ENCODE assay signal across 8 cellular contexts in genomic region chr19:2546128-2547032, GRCh38.
DNase-seq lines count a peak whose midpoint lies in the region; ATAC-seq, FAIRE-seq and TF ChIP-seq lines count a peak whose summit lies in the region.
"Had no signal": no experiment of that assay in that cellular context is flagged by ENCODE, and none has a peak within 500 bp of the region (broad histone marks: within the 10 kb centered on the region; RNA-seq: fewer than 3 reads in every experiment).

No MANE protein-coding gene starts in this region.

- no peak overlapping the region for H3K23ac ChIP-seq in H1 (ENCODE audit: insufficient read length)

- H3K27ac Mint-ChIP-seq in mesothelial cell of epicardium, result peak overlapping the region; percentile 91

- no peak for TF ChIP-seq RAD21 in H1 (IDR thresholded peaks at IDR 0.05 in 1 of 2, conservative IDR thresholded peaks at IDR 0.05 in 1 of 2; ENCODE audit: low read depth in 2 of 2, low read length in 2 of 2)

- TF ChIP-seq CTCF in Panc1 (IDR thresholded peaks at IDR 0.05), result no peak
- no peak for TF ChIP-seq CTCF in H1 (IDR thresholded peaks at IDR 0.05; ENCODE audit: control extremely low read depth in 1 of 3, insufficient read depth in 1 of 3, low read depth in 1 of 3, low read length in 3 of 3)
- TF ChIP-seq CTCF in mesothelial cell of epicardium (IDR thresholded peaks at IDR 0.05; ENCODE audit: unreplicated experiment), result no peak
- TF ChIP-seq CTCF in tibial nerve (IDR thresholded peaks at IDR 0.05), result peak in 1 of 5 experiments; percentile 11

- H3K4me3 ChIP-seq in Panc1 (ENCODE audit: low read depth in 2 of 2, low read length in 2 of 2), result 0 out of 4 replicates have a peak overlapping the region, but pooled peaks of 1 of the 2 experiments have one; percentile 6
- no peak overlapping the region for H3K4me3 ChIP-seq in H1 (ENCODE audit: extremely low read depth in 1 of 4, insufficient read depth in 2 of 4, low read depth in 3 of 4, low read length in 4 of 4)
- H3K4me3 ChIP-seq in tibial nerve, result peak overlapping the region in 1 of 4 donors; percentile 27

- no peak overlapping the region for H2AFZ ChIP-seq in H1 (ENCODE audit: low read length)

- H3K9me3 Mint-ChIP-seq in mesothelial cell of epicardium, result no peaks in the 10 kb centered on the region

- no TSS peak for BruUV-seq in Panc1 (replicated peaks; lab: Mats Ljungman, UMichigan)

- peak overlapping the region; percentile 88; the same call in 1 of the 2 replicates for H2BK15ac ChIP-seq in H1 (ENCODE audit: low read length)

- no peaks in the 10 kb centered on the region for H3K36me3 ChIP-seq in Panc1 (ENCODE audit: control insufficient read depth, insufficient read depth, low read length)
- no peaks in the 10 kb centered on the region for H3K36me3 ChIP-seq in H1 (ENCODE audit: control insufficient read depth in 2 of 4, insufficient read depth in 4 of 4, low read length in 3 of 4)
- H3K36me3 ChIP-seq in tibial nerve, result no peaks in the 10 kb centered on the region

- H3K36me3 Mint-ChIP-seq in mesothelial cell of epicardium, result no peaks in the 10 kb centered on the region

- no peak overlapping the region for H2BK20ac ChIP-seq in H1 (ENCODE audit: low read length)

- in situ Hi-C loops in Panc1 (cut with HindIII; ENCODE audit: low pct_unique_long_range_greater_than_20kb, low sequenced_read_pairs), result no loop called here

- no peak overlapping the region for H3K4me2 ChIP-seq in H1 (ENCODE audit: insufficient read depth in 1 of 2, low read depth in 2 of 2, low read length in 2 of 2)

- peak overlapping the region; percentile 100 for H3K27ac ChIP-seq in Panc1 (ENCODE audit: low read length)
- 0 out of 2 replicates have a peak overlapping the region, but pooled peaks have one; percentile 30 for H3K27ac ChIP-seq in H1 (ENCODE audit: low read depth, low read length)
- H3K27ac ChIP-seq in tibial nerve, result peak overlapping the region; percentile 82 to 95 (median 90)

- CTCF ChIA-PET in Panc1 (lab: Charles Lee), result no interaction called here
- CTCF ChIA-PET in H1 (lab: Charles Lee; ENCODE audit: partially characterized antibody), result interaction anchor here (1.0 to 2.2 kb wide), 9 partner anchors 10 to 69 kb away, joined by 3 to 8 read pairs (median 4); no protein-coding TSS in a partner anchor

- peak overlapping the region; percentile 80; the same call in 1 of the 2 replicates for H2BK12ac ChIP-seq in H1 (ENCODE audit: low read depth, low read length)

- DNase-seq in Panc1 (ENCODE audit: low read depth, low spot score) (no peak), H1 (ENCODE audit: low read depth in 1 of 2, low spot score in 2 of 2) (peak in 1 of 2 experiments; percentile 73), mesothelial cell of epicardium (ENCODE audit: low spot score in 2 of 2, unreplicated experiment in 2 of 2) (no peak), tibial nerve (ENCODE audit: low spot score in 2 of 2) (peak; percentile 67 to 70), NCI-H1694 treated with DMSO at 0.1 percent for 48 hours (lab: John Stamatoyannopoulos, UW) (no peak)
- no peak for DNase-seq in stimulated activated naive CD4-positive, alpha-beta T cell (lab: John Stamatoyannopoulos, UW)

- no peak overlapping the region for H3K56ac ChIP-seq in H1 (replicated peaks; ENCODE audit: insufficient read length, low read depth, low read length)

- H4K5ac ChIP-seq in H1 (ENCODE audit: insufficient read length, low read depth, low read length), result no peak overlapping the region

- H3K9ac ChIP-seq in H1 (replicated peaks in 1 of 4; ENCODE audit: extremely low read depth in 1 of 4, low read depth in 3 of 4, low read length in 3 of 4), result no peak overlapping the region

- H3K23me2 ChIP-seq in H1 (ENCODE audit: low read depth, low read length), result no peaks in the 10 kb centered on the region

- H3K4me1 ChIP-seq in Panc1 (ENCODE audit: control insufficient read depth, insufficient read depth, low read length) (peaks cover 60% of the 10 kb centered on the region), H1 (replicated peaks in 1 of 4; ENCODE audit: control insufficient read depth in 3 of 4, insufficient read depth in 4 of 4, low read length in 3 of 4) (peaks cover 3 to 21% (median 16%) of the 10 kb centered on the region in 4 experiments), tibial nerve (peaks cover 2 to 92% (median 59%) of the 10 kb centered on the region in 4 donors)

- peak overlapping the region; percentile 14 for H3K4ac ChIP-seq in H1 (replicated peaks; ENCODE audit: insufficient read length, low read depth, low read length)

- H3K18ac ChIP-seq in H1 (ENCODE audit: extremely low read depth, low read length), result peak overlapping the region; percentile 32

- 0 out of 2 replicates have a peak overlapping the region, but pooled peaks have one; percentile 39 for H2AK5ac ChIP-seq in H1 (ENCODE audit: low read depth, low read length)

- no peak for TF ChIP-seq EP300 in H1 (IDR thresholded peaks at IDR 0.05; ENCODE audit: borderline replicate concordance in 1 of 2, low read depth in 2 of 2, low read length in 2 of 2)
- TF ChIP-seq EP300 in tibial nerve (IDR thresholded peaks at IDR 0.05), result peak; percentile 78 to 90

- no peak overlapping the region for H3K4me3 Mint-ChIP-seq in mesothelial cell of epicardium

- peaks cover 41% of the 10 kb centered on the region for H3K4me1 Mint-ChIP-seq in mesothelial cell of epicardium

- intact Hi-C loops in Panc1 (cut with micrococcal nuclease; ENCODE audit: unreplicated experiment), result loop anchor here (10.0 kb wide), 1 partner anchor 72 kb away; the partner anchor contains the start of gene GADD45B

- H3K79me2 ChIP-seq in H1 (ENCODE audit: control insufficient read depth in 1 of 2, insufficient read depth in 2 of 2, low read length in 2 of 2), result no peaks in the 10 kb centered on the region

- no peak overlapping the region for H2BK120ac ChIP-seq in H1 (replicated peaks; ENCODE audit: low read depth, low read length)

- H2BK5ac ChIP-seq in H1 (ENCODE audit: low read depth, low read length), result peak overlapping the region; percentile 60; the same call in 1 of the 2 replicates

- peak; percentile 73 for ATAC-seq in Panc1
- no peak for ATAC-seq in HG03442 (IDR thresholded peaks at IDR 0.05; ENCODE audit: unreplicated experiment)
- ATAC-seq: HCT116 had no signal

- FAIRE-seq in H1 (lab: Jason Lieb, UNC), result no peak

- WGBS in H1 (ENCODE audit: extremely low coverage in 1 of 2, insufficient coverage in 1 of 2, insufficient read length in 1 of 2, insufficient replicate concordance in 2 of 2, low coverage in 1 of 2, low lambda C conversion rate in 2 of 2, missing lambda C conversion rate in 1 of 2), 2 experiments, result 68% methylated on average over 40 of the region's 50 CpGs; no CpG with 5 or more reads in 1 of the 2 experiments
- 37% methylated on average over 40 to 44 of the region's 50 CpGs for WGBS in tibial nerve, 2 donors

- H4K91ac ChIP-seq in H1 (replicated peaks; ENCODE audit: insufficient read length, low read length), result peak overlapping the region; percentile 54

- H3K9me3 ChIP-seq in Panc1 (ENCODE audit: control insufficient read depth, insufficient read depth, low read depth, low read length), result no peaks in the 10 kb centered on the region
- no peaks in the 10 kb centered on the region; a peak in 1 of 4 replicates for H3K9me3 ChIP-seq in H1 (ENCODE audit: insufficient read depth in 2 of 2, low read depth in 1 of 2, low read length in 1 of 2)
- no peaks in the 10 kb centered on the region for H3K9me3 ChIP-seq in tibial nerve

- TF ChIP-seq POLR2A in H1 (IDR thresholded peaks at IDR 0.05; ENCODE audit: control extremely low read depth in 1 of 2, low read depth in 2 of 2, low read length in 2 of 2) (no peak), tibial nerve (IDR thresholded peaks at IDR 0.05) (peak in 1 of 2 donors; percentile 22)

- POLR2A ChIA-PET in Panc1 (lab: Charles Lee) (interaction anchor here (1.0 kb wide), 1 partner anchor 80 kb away, joined by 4 read pairs; no protein-coding TSS in a partner anchor), H1 (lab: Charles Lee; ENCODE audit: partially characterized antibody) (interaction anchor here (1.5 to 3.8 kb wide), 3 partner anchors 9 to 69 kb away, joined by 3 to 31 read pairs (median 5); partner anchors contain the start of gene GADD45B)

- H3K14ac ChIP-seq in H1 (ENCODE audit: insufficient read length), result no peak overlapping the region

- peak overlapping the region; percentile 87 for H4K8ac ChIP-seq in H1 (ENCODE audit: extremely low read depth, insufficient read depth, low read length)

- no peaks in the 10 kb centered on the region for H3K79me1 ChIP-seq in H1 (ENCODE audit: low read depth, low read length)

- no peaks in the 10 kb centered on the region for H3K27me3 Mint-ChIP-seq in mesothelial cell of epicardium (ENCODE audit: low read depth)

- H4K20me1 ChIP-seq in H1 (replicated peaks in 1 of 2; ENCODE audit: control insufficient read depth in 1 of 2, insufficient read depth in 2 of 2, low read length in 2 of 2), result no peaks in the 10 kb centered on the region

- H3K27me3 ChIP-seq in Panc1 (ENCODE audit: control insufficient read depth, insufficient read depth, low read length), result no peaks in the 10 kb centered on the region
- H3K27me3 ChIP-seq in H1 (replicated peaks in 1 of 4; ENCODE audit: control insufficient read depth in 3 of 4, extremely low read depth in 1 of 4, insufficient read depth in 3 of 4, low read length in 3 of 4), result no peaks in the 10 kb centered on the region; a peak in 2 of 7 replicates
- H3K27me3 ChIP-seq in tibial nerve, result no peaks in the 10 kb centered on the region

TF ChIP-seq in H1, 55 proteins besides CTCF, POLR2A, EP300 and RAD21 (continues in another document):
- TF ChIP-seq CBX5 (IDR thresholded peaks at IDR 0.05; ENCODE audit: low read depth, low read length) (no peak), EZH2 (IDR thresholded peaks at IDR 0.05; ENCODE audit: low read depth, low read length, severe bottlenecking) (no peak), SIX5 (IDR thresholded peaks at IDR 0.05; ENCODE audit: low read depth, low read length) (no peak), ZNF274 (IDR thresholded peaks at IDR 0.05; ENCODE audit: borderline replicate concordance, extremely low read depth, low read length) (no peak), SUZ12 (IDR thresholded peaks at IDR 0.05; ENCODE audit: low read length) (no peak), E2F6 (IDR thresholded peaks at IDR 0.05) (peak; percentile 57; the same call in 1 of the 2 replicates), CREB1 (IDR thresholded peaks at IDR 0.05) (peak; percentile 53)

Comparison
In these comparisons a context has a peak if more than half of its experiments do, and no peak if none do; other contexts are left out.
1. DNase-seq: peak in tibial nerve (2 of 2); none in Panc1 (single experiment), mesothelial cell of epicardium (0 of 2), NCI-H1694 treated with DMSO at 0.1 percent for 48 hours (single experiment) and stimulated activated naive CD4-positive, alpha-beta T cell (0 of 6).
2. H3K27ac ChIP-seq: peak in every context shown above with its lines; median percentile 100 in Panc1; 90 in tibial nerve; 30 in H1.